13 cellular contexts compared by ENCODE assay signal in the genomic region with DNA sequence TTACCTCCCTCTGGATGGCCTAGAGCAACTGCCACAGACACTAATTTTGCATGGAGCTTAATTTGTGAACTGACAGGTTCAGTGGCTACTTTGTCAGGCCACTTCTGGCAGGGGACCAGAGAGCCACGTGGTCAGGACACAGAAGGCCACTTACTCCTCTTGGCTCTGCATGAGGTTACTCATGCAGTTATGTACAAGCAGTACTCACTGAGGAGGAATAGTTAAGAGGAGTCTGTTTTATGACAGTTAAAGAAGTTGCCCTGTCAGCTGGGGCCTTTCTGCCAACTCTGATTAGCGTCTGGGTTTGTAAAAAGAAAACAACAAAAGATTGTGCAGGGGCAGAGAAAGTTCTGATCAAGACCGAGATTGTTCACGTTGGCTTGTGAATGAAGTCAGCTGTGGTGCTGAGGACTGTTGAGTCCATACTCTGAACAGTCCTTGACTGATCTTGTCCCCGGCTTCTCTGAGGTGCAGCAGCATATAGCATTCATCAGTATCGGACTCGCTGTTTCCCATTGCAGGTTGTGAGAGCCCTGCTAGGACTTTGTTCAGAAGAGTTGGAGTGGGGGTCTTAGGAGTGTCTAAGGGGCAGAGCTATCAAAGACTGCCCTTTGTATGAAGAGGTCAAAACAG. TPM values are rescaled to one million over a fixed set of nuclear protein-coding genes. Genes with fewer than 3 reads are reported as not detected.
DNase-seq lines count a peak whose midpoint lies in the region; TF ChIP-seq lines count a peak whose summit lies in the region.
"Had no signal": no experiment of that assay in that cellular context is flagged by ENCODE, and none has a peak within 500 bp of the region (broad histone marks: within the 10 kb centered on the region; RNA-seq: fewer than 3 reads in every experiment).

No MANE protein-coding gene starts in this region.

- 46% methylated on average over 7 of the region's 7 CpGs for WGBS in hepatocyte (ENCODE audit: low lambda C conversion rate, missing lambda C conversion rate)
- WGBS in prostate gland: 29% methylated on average over 7 of the region's 7 CpGs

- H3K27ac ChIP-seq in hepatocyte (peak overlapping the region; percentile 35), prostate gland (peak overlapping the region; percentile 7 to 64)
- H3K27ac ChIP-seq: SJSA1 had no signal

- H3K27me3 ChIP-seq in adipocyte (replicated peaks; ENCODE audit: control insufficient read depth, insufficient read depth, low read length) (no peaks in the 10 kb centered on the region), hepatocyte (no peaks in the 10 kb centered on the region), prostate gland (replicated peaks; ENCODE audit: insufficient read depth) (no peaks in the 10 kb centered on the region)
- H3K27me3 ChIP-seq: SJSA1 had no signal

- H3K4me1 ChIP-seq in adipocyte (ENCODE audit: control insufficient read depth, insufficient read depth, low read length): peaks cover 52% of the 10 kb centered on the region
- H3K4me1 ChIP-seq in hepatocyte (ENCODE audit: insufficient read depth): peaks cover 15% of the 10 kb centered on the region
- H3K4me1 ChIP-seq in prostate gland (replicated peaks): peaks cover 7% of the 10 kb centered on the region

- H3K9me3 ChIP-seq in adipocyte (ENCODE audit: control insufficient read depth, low read length) (no peaks in the 10 kb centered on the region), hepatocyte (ENCODE audit: low read depth) (no peaks in the 10 kb centered on the region), prostate gland (no peaks in the 10 kb centered on the region)
- H3K9me3 ChIP-seq: SJSA1 had no signal

- intact Hi-C loops in prostate gland (cut with DNase I): no loop called here

- H3K4me3 ChIP-seq in adipocyte (ENCODE audit: low read length) (peak overlapping the region; percentile 54), hepatocyte (no peak overlapping the region), prostate gland (no peak overlapping the region)
- H3K4me3 ChIP-seq: SJSA1 had no signal

- peaks cover 9% of the 10 kb centered on the region for H3K79me2 ChIP-seq in hepatocyte

- TF ChIP-seq CTCF in hepatocyte (IDR thresholded peaks at IDR 0.05; ENCODE audit: poor library complexity) (no peak), prostate gland (IDR thresholded peaks at IDR 0.05) (no peak)

- no peak overlapping the region for H2AFZ ChIP-seq in hepatocyte

- no peaks in the 10 kb centered on the region for H3K9me2 ChIP-seq in hepatocyte (replicated peaks; ENCODE audit: insufficient read depth)

- DNase-seq in EH (ENCODE audit: low read depth): peak; percentile 35
- DNase-seq in adipocyte (ENCODE audit: low read depth): peak; percentile 47
- peak; percentile 37 for DNase-seq in hepatocyte (ENCODE audit: low spot score)
- peak; percentile 67 for DNase-seq in prostate gland (ENCODE audit: low spot score)
- no peak for DNase-seq in HUDEP-2 (lab: John Stamatoyannopoulos, UW; ENCODE audit: unreplicated experiment in 76 of 76)
- DNase-seq in amniotic stem cell (lab: John Stamatoyannopoulos, UW): no peak
- no peak for DNase-seq in D341Med (ENCODE audit: low spot score)
- DNase-seq in DMS79 (lab: John Stamatoyannopoulos, UW): no peak
- DNase-seq: activated CD4-positive, alpha-beta T cell treated with anti-CD3 and anti-CD28 coated beads for 48 hours; activated naive CD4-positive, alpha-beta T cell treated with anti-CD3 and anti-CD28 coated beads for 36 hours; KBM-7; stimulated activated CD4-positive, alpha-beta T cell treated with anti-CD3 and anti-CD28 coated beads, Interleukin-4, amount 100 ng/mL, for 1 hour had no signal

- H3K36me3 ChIP-seq in adipocyte (ENCODE audit: control insufficient read depth, insufficient read depth, low read length, severe bottlenecking): no peaks in the 10 kb centered on the region
- no peaks in the 10 kb centered on the region for H3K36me3 ChIP-seq in hepatocyte (replicated peaks; ENCODE audit: insufficient read depth, low read depth)
- no peaks in the 10 kb centered on the region for H3K36me3 ChIP-seq in prostate gland
- H3K36me3 ChIP-seq: SJSA1 had no signal

- peak overlapping the region; percentile 34 for H3K9ac ChIP-seq in adipocyte (ENCODE audit: low read length)

- no peak for TF ChIP-seq POLR2A in prostate gland (IDR thresholded peaks at IDR 0.05)

- H4K20me1 ChIP-seq in hepatocyte (ENCODE audit: insufficient read depth, poor library complexity, severe bottlenecking): no peaks in the 10 kb centered on the region

- peak overlapping the region; percentile 22 for H3K4me2 ChIP-seq in hepatocyte

RNA-seq across cellular contexts. Expression of a gene that starts 41.4 kb away (rescaled TPM):
- 55.8 and 58.6 TPM in 2 replicates for total RNA-seq in hepatocyte
- polyA plus RNA-seq in hepatocyte: 33.9 and 43.6 TPM in 2 replicates
- total RNA-seq in prostate gland: 10 to 100 TPM; 76.3 to 88.3 TPM

Comparison
In these comparisons a context has a peak if more than half of its experiments do, and no peak if none do; other contexts are left out.
1. DNase-seq: peak in EH (single experiment), adipocyte (single experiment), hepatocyte (single experiment) and prostate gland (single experiment); none in HUDEP-2 (0 of 76), amniotic stem cell (single experiment), D341Med (single experiment) and DMS79 (single experiment).